Comparison of ENCODE assay signal across 23 cellular contexts in genomic region chr2:176100547-176101140, GRCh38. TPM values are rescaled to one million over a fixed set of nuclear protein-coding genes. Genes with fewer than 3 reads are reported as not detected.
"Had no signal": no experiment of that assay in that cellular context is flagged by ENCODE, and none has a peak within 500 bp of the region (broad histone marks: within the 10 kb centered on the region; RNA-seq: fewer than 3 reads in every experiment).

No MANE protein-coding gene starts in this region.

- H3K27ac Mint-ChIP-seq: activated B cell treated with CpG ODN at 0.5 μM for 24 hours; activated CD4-positive, alpha-beta T cell treated with anti-CD3 and anti-CD28 coated beads, Interleukin-2, amount 10 ng/mL, durations not matched to agents 7 days and 5 days; activated T-helper 1 cell treated with anti-CD3 and anti-CD28 coated beads, Interleukin-12 subunit alpha, Interleukin-12 subunit beta, Interleukin-2, Interleukin-4 antibody, amounts not matched to agents 30 ng/mL and 10 ng/mL and 1 ng/mL, durations not matched to agents 14 hours and 24 hours and 36 hours; nephron; progenitor cell of endocrine pancreas; stimulated activated naive CD8-positive, alpha-beta T cell treated with anti-CD3 and anti-CD28 coated beads, Interleukin-15, amount 100 ng/mL, for 72 hours had no signal

- DNase-seq: activated B cell treated with CpG ODN at 0.5 μM for 24 hours; activated CD4-positive, alpha-beta T cell treated with anti-CD3 and anti-CD28 coated beads, Interleukin-2, amount 10 ng/mL, durations not matched to agents 7 days and 5 days; activated naive CD4-positive, alpha-beta T cell treated with Interleukin-2 at 50 U/mL for 16 hours; kidney glomerular epithelial cell; mesendoderm; SW 1271; upper lobe of right lung had no signal

- FAIRE-seq: bronchial epithelial cell, TTC549 had no signal

- H3K36me3 ChIP-seq: right atrium auricular region, SJSA1, upper lobe of right lung had no signal

- H3K4me3 ChIP-seq: right atrium auricular region, SJSA1, upper lobe of right lung had no signal

- H3K27ac ChIP-seq: right atrium auricular region, SJSA1, upper lobe of right lung had no signal

- H3K4me3 Mint-ChIP-seq: activated B cell treated with CpG ODN at 0.5 μM for 24 hours; activated CD4-positive, alpha-beta T cell treated with anti-CD3 and anti-CD28 coated beads, Interleukin-2, amount 10 ng/mL, durations not matched to agents 7 days and 5 days; activated T-helper 1 cell treated with anti-CD3 and anti-CD28 coated beads, Interleukin-12 subunit alpha, Interleukin-12 subunit beta, Interleukin-2, Interleukin-4 antibody, amounts not matched to agents 30 ng/mL and 10 ng/mL and 1 ng/mL, durations not matched to agents 14 hours and 24 hours and 36 hours; stimulated activated naive CD8-positive, alpha-beta T cell treated with anti-CD3 and anti-CD28 coated beads, Interleukin-15, amount 100 ng/mL, for 72 hours had no signal

- H3K9me3 Mint-ChIP-seq: activated B cell treated with CpG ODN at 0.5 μM for 24 hours; activated CD4-positive, alpha-beta T cell treated with anti-CD3 and anti-CD28 coated beads, Interleukin-2, amount 10 ng/mL, durations not matched to agents 7 days and 5 days; activated T-helper 1 cell treated with anti-CD3 and anti-CD28 coated beads, Interleukin-12 subunit alpha, Interleukin-12 subunit beta, Interleukin-2, Interleukin-4 antibody, amounts not matched to agents 30 ng/mL and 10 ng/mL and 1 ng/mL, durations not matched to agents 14 hours and 24 hours and 36 hours; nephron; stimulated activated naive CD8-positive, alpha-beta T cell treated with anti-CD3 and anti-CD28 coated beads, Interleukin-15, amount 100 ng/mL, for 72 hours had no signal

- H3K9me3 ChIP-seq: right atrium auricular region, SJSA1, upper lobe of right lung had no signal

RNA-seq across cellular contexts. Expression of gene HOXD12, which starts 1.0 kb away (rescaled TPM):
- total RNA-seq: activated B cell treated with CpG ODN at 0.5 μM for 24 hours; activated CD4-positive, alpha-beta T cell treated with anti-CD3 and anti-CD28 coated beads, Interleukin-2, amount 10 ng/mL, durations not matched to agents 7 days and 5 days; activated T-helper 1 cell treated with anti-CD3 and anti-CD28 coated beads, Interleukin-12 subunit alpha, Interleukin-12 subunit beta, Interleukin-2, Interleukin-4 antibody, amounts not matched to agents 30 ng/mL and 10 ng/mL and 1 ng/mL, durations not matched to agents 14 hours and 24 hours and 36 hours; aorta; bronchial epithelial cell; cerebellum; dermis microvascular lymphatic vessel endothelial cell; liver; omental fat pad; progenitor cell of endocrine pancreas; right atrium auricular region; T-helper 2 cell treated with Interferon-gamma antibody and Interleukin-4, amounts not matched to agents 100 ng/mL and 5 ng/mL, for 36 hours; temporal lobe; upper lobe of right lung had no signal
- polyA plus RNA-seq: aorta, esophagus, liver had no signal

RNA-seq across cellular contexts. Expression of gene HOXD11, which starts 6.4 kb away (rescaled TPM):
- total RNA-seq: activated B cell treated with CpG ODN at 0.5 μM for 24 hours; activated CD4-positive, alpha-beta T cell treated with anti-CD3 and anti-CD28 coated beads, Interleukin-2, amount 10 ng/mL, durations not matched to agents 7 days and 5 days; activated T-helper 1 cell treated with anti-CD3 and anti-CD28 coated beads, Interleukin-12 subunit alpha, Interleukin-12 subunit beta, Interleukin-2, Interleukin-4 antibody, amounts not matched to agents 30 ng/mL and 10 ng/mL and 1 ng/mL, durations not matched to agents 14 hours and 24 hours and 36 hours; bronchial epithelial cell; cerebellum; dermis microvascular lymphatic vessel endothelial cell; liver; omental fat pad; progenitor cell of endocrine pancreas; right atrium auricular region; SJSA1; T-helper 2 cell treated with Interferon-gamma antibody and Interleukin-4, amounts not matched to agents 100 ng/mL and 5 ng/mL, for 36 hours; temporal lobe; upper lobe of right lung had no signal
- polyA plus RNA-seq: aorta, liver had no signal

RNA-seq across cellular contexts. Expression of gene HOXD13, which starts 8.1 kb away (rescaled TPM):
- total RNA-seq: activated B cell treated with CpG ODN at 0.5 μM for 24 hours; activated CD4-positive, alpha-beta T cell treated with anti-CD3 and anti-CD28 coated beads, Interleukin-2, amount 10 ng/mL, durations not matched to agents 7 days and 5 days; activated T-helper 1 cell treated with anti-CD3 and anti-CD28 coated beads, Interleukin-12 subunit alpha, Interleukin-12 subunit beta, Interleukin-2, Interleukin-4 antibody, amounts not matched to agents 30 ng/mL and 10 ng/mL and 1 ng/mL, durations not matched to agents 14 hours and 24 hours and 36 hours; aorta; bronchial epithelial cell; cerebellum; dermis microvascular lymphatic vessel endothelial cell; liver; omental fat pad; progenitor cell of endocrine pancreas; right atrium auricular region; T-helper 2 cell treated with Interferon-gamma antibody and Interleukin-4, amounts not matched to agents 100 ng/mL and 5 ng/mL, for 36 hours; temporal lobe; upper lobe of right lung had no signal
- polyA plus RNA-seq: aorta, esophagus, liver had no signal

RNA-seq across cellular contexts. Expression of gene HOXD10, which starts 15.9 kb away (rescaled TPM):
- total RNA-seq: activated B cell treated with CpG ODN at 0.5 μM for 24 hours; activated CD4-positive, alpha-beta T cell treated with anti-CD3 and anti-CD28 coated beads, Interleukin-2, amount 10 ng/mL, durations not matched to agents 7 days and 5 days; activated T-helper 1 cell treated with anti-CD3 and anti-CD28 coated beads, Interleukin-12 subunit alpha, Interleukin-12 subunit beta, Interleukin-2, Interleukin-4 antibody, amounts not matched to agents 30 ng/mL and 10 ng/mL and 1 ng/mL, durations not matched to agents 14 hours and 24 hours and 36 hours; bronchial epithelial cell; cerebellum; liver; progenitor cell of endocrine pancreas; right atrium auricular region; SJSA1; T-helper 2 cell treated with Interferon-gamma antibody and Interleukin-4, amounts not matched to agents 100 ng/mL and 5 ng/mL, for 36 hours; temporal lobe had no signal
- polyA plus RNA-seq: aorta, liver had no signal

RNA-seq across cellular contexts. Expression of gene EVX2, which starts 16.9 kb away (rescaled TPM):
- total RNA-seq: activated B cell treated with CpG ODN at 0.5 μM for 24 hours; activated CD4-positive, alpha-beta T cell treated with anti-CD3 and anti-CD28 coated beads, Interleukin-2, amount 10 ng/mL, durations not matched to agents 7 days and 5 days; activated T-helper 1 cell treated with anti-CD3 and anti-CD28 coated beads, Interleukin-12 subunit alpha, Interleukin-12 subunit beta, Interleukin-2, Interleukin-4 antibody, amounts not matched to agents 30 ng/mL and 10 ng/mL and 1 ng/mL, durations not matched to agents 14 hours and 24 hours and 36 hours; aorta; bronchial epithelial cell; dermis microvascular lymphatic vessel endothelial cell; liver; omental fat pad; progenitor cell of endocrine pancreas; right atrium auricular region; SJSA1; T-helper 2 cell treated with Interferon-gamma antibody and Interleukin-4, amounts not matched to agents 100 ng/mL and 5 ng/mL, for 36 hours; temporal lobe; upper lobe of right lung had no signal
- polyA plus RNA-seq: aorta, esophagus, liver had no signal
